Comparison of ENCODE assay signal across 9 cellular contexts in the genomic region with DNA sequence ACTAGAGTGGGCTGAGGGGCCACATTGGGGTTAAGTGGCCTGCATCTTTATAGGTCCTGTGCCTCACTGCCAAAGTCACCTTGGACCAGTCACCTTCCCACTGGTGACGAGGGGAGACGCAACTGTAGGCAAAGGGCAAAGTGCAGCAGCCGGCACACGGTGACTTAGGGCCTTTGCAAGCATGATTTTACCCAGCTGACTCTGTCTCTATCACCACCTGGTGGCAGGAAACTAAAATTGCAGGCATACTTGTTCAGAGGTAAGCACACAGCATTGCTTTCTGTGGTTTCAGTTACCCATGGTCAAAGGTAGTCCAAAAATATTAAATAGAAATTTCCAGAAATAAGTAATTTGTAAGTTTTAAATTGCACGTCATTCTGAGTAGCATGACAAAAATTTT.
DNase-seq lines count a peak whose midpoint lies in the region; ATAC-seq and TF ChIP-seq lines count a peak whose summit lies in the region.
"Had no signal": no experiment of that assay in that cellular context is flagged by ENCODE, and none has a peak within 500 bp of the region (broad histone marks: within the 10 kb centered on the region; RNA-seq: fewer than 3 reads in every experiment).

No MANE protein-coding gene starts in this region.

- intact Hi-C loops in OCI-LY7 (cut with micrococcal nuclease; ENCODE audit: unreplicated experiment) = no loop called here

- CTCF ChIA-PET in OCI-LY7 (lab: Charles Lee; ENCODE audit: unreplicated experiment) = no interaction called here

- H3K4me1 ChIP-seq in OCI-LY7 (ENCODE audit: insufficient read depth, low read length, poor library complexity, severe bottlenecking) = no peaks in the 10 kb centered on the region

- H3K4me3 ChIP-seq in AG10803 (ENCODE audit: low read length) (no peak overlapping the region), GM12865 (ENCODE audit: low read depth, low read length) (no peak overlapping the region), OCI-LY7 (ENCODE audit: low read depth, low read length, poor library complexity, severe bottlenecking) (no peak overlapping the region), fibroblast of the aortic adventitia (ENCODE audit: low read depth, low read length) (no peak overlapping the region)

- no peak overlapping the region for H3K27ac ChIP-seq in OCI-LY7 (ENCODE audit: low read depth, low read length, poor library complexity, severe bottlenecking)

- POLR2A ChIA-PET in OCI-LY7 (lab: Charles Lee) = interaction anchor here (0.7 kb wide), 1 partner anchor 1109 kb away, joined by 3 read pairs; no protein-coding TSS in a partner anchor

- ATAC-seq in HG03342 (IDR thresholded peaks at IDR 0.05; ENCODE audit: unreplicated experiment) = no peak

- H4K20me1 ChIP-seq in OCI-LY7 (ENCODE audit: insufficient read depth, low read length) = no peaks in the 10 kb centered on the region

- no peaks in the 10 kb centered on the region for H3K79me2 ChIP-seq in OCI-LY7 (ENCODE audit: insufficient read depth, low read depth, low read length)

- H2AFZ ChIP-seq in OCI-LY7 (ENCODE audit: low read length) = no peak overlapping the region

- H3K4me2 ChIP-seq in OCI-LY7 (ENCODE audit: low read length) = no peak overlapping the region

- BruUV-seq in OCI-LY7 (replicated peaks; lab: Mats Ljungman, UMichigan) = no TSS peak

- H3K9me3 ChIP-seq in OCI-LY7 (ENCODE audit: low read length) = peaks cover 13% of the 10 kb centered on the region; the same call in 1 of the 2 replicates

- peak; percentile 44 for TF ChIP-seq CTCF in AG10803 (conservative IDR thresholded peaks at IDR 0.05; ENCODE audit: low read length)
- peak; percentile 26 for TF ChIP-seq CTCF in GM12865 (IDR thresholded peaks at IDR 0.05; ENCODE audit: insufficient read depth, low read depth, low read length, missing control alignments)
- peak; percentile 74 for TF ChIP-seq CTCF in OCI-LY7 (conservative IDR thresholded peaks at IDR 0.05; ENCODE audit: low read length)
- peak; percentile 19 for TF ChIP-seq CTCF in fibroblast of the aortic adventitia (IDR thresholded peaks at IDR 0.05; ENCODE audit: insufficient read depth, low read length)

- DNase-seq in AG10803 (ENCODE audit: low read depth) (no peak), GM12865 (ENCODE audit: low read depth) (peak; percentile 30), OCI-LY7 (ENCODE audit: low spot score) (peak; percentile 10), fibroblast of the aortic adventitia (ENCODE audit: low read depth) (no peak), hepatic stellate cell (ENCODE audit: low spot score) (no peak), NCI-H510A (lab: John Stamatoyannopoulos, UW) (no peak)
- no peak for DNase-seq in stimulated activated CD4-positive, alpha-beta T cell treated with anti-CD3 and anti-CD28 coated beads, Interleukin-12 subunit alpha, Interleukin-12 subunit beta, amount 100 ng/mL, for 4 hours
- DNase-seq: NK-92 treated with Interleukin-12 subunit alpha and Interleukin-12 subunit beta, amount 100 ng/mL, for 24 hours had no signal

- no peaks in the 10 kb centered on the region for H3K36me3 ChIP-seq in OCI-LY7 (ENCODE audit: insufficient read depth, low read length)

- no peaks in the 10 kb centered on the region for H3K9me2 ChIP-seq in OCI-LY7 (ENCODE audit: insufficient read depth, low read length)

Comparison
In these comparisons a context has a peak if more than half of its experiments do, and no peak if none do; other contexts are left out.
1. DNase-seq: peak in GM12865 (single experiment) and OCI-LY7 (single experiment); none in AG10803 (single experiment), fibroblast of the aortic adventitia (single experiment), hepatic stellate cell (single experiment), NCI-H510A (single experiment) and stimulated activated CD4-positive, alpha-beta T cell treated with anti-CD3 and anti-CD28 coated beads, Interleukin-12 subunit alpha, Interleukin-12 subunit beta, amount 100 ng/mL, for 4 hours (single experiment).
2. CTCF ChIP-seq: peak in every context shown above with its lines; median percentile 74 in OCI-LY7; 44 in AG10803; 26 in GM12865; 19 in fibroblast of the aortic adventitia.